8 cellular contexts compared by ENCODE assay signal in the genomic region with DNA sequence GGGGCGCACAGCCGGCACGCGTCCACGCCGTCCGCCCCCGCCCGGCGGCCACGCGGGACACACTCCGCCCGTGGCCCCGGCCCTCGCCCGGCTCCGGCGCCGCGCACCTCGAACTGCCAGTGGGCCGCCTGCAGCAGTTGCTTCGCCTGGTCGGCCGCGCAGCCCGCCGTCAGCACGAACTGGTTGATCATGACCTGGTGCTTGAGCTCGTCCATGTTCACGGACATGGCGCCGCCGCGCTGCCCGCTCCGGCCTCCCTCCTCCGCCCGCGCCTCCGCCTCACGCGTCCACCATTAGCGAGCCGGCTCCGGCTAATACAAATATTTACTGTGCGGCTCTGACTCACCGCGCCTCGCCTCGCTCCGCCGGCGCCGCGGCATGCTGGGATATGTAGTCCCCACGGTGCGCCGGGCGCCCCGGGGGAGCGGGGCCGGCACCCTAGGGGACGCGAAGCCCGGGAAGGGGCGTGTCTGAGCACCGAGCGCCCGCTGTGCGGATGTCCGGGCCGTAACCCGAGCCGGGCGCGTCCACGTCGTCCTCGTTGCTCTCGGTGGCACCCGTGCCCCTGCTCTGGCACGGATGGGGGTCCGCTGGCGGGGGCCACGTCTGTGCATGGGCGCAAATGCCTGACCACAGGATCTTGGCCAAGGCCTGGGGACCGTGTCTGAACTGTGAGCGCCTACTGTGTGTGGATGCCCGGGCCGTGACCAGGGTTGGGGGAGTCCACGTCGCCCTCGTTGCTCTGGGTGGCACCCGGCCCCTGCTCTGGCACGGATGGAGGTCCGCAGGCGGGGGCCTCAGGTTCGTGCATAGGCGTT. TPM values are rescaled to one million over a fixed set of nuclear protein-coding genes. Genes with fewer than 3 reads are reported as not detected.
A peak's percentile ranks its signal among the peaks of the same experiment; 100 is the strongest.
DNase-seq lines count a peak whose midpoint lies in the region; ATAC-seq and TF ChIP-seq lines count a peak whose summit lies in the region.

A gene (minus strand): TSS at position 318 of the 818 bp plus-strand sequence. CDS start 91 bp downstream, at position 227.

- peaks cover 0 to 62% of the 10 kb centered on the region in 2 donors for H3K4me1 ChIP-seq in right atrium auricular region
- no peaks in the 10 kb centered on the region for H3K4me1 ChIP-seq in aorta (ENCODE audit: control insufficient read depth in 1 of 2, insufficient read depth in 2 of 2, low read length in 2 of 2)

- H3K9me3 ChIP-seq in right atrium auricular region (no peaks in the 10 kb centered on the region), aorta (ENCODE audit: control insufficient read depth, low read length) (no peaks in the 10 kb centered on the region)

- TF ChIP-seq CTCF in right atrium auricular region (IDR thresholded peaks at IDR 0.05), result no peak

- H3K36me3 ChIP-seq in right atrium auricular region, result no peaks in the 10 kb centered on the region
- H3K36me3 ChIP-seq in aorta (ENCODE audit: control insufficient read depth in 1 of 2, insufficient read depth in 2 of 2, low read length in 1 of 2), result no peaks in the 10 kb centered on the region

- peak within 1 kb of the TSS; percentile 87 to 94 for H3K4me3 ChIP-seq in right atrium auricular region
- H3K4me3 ChIP-seq in aorta (ENCODE audit: low read length in 2 of 2), result peak within 1 kb of the TSS; percentile 88 to 91

- DNase-seq in NCI-H1417 treated with DMSO at 0.1 percent for 48 hours (lab: John Stamatoyannopoulos, UW) (peak; percentile 61), T-helper 2 cell (peak; percentile 59 to 89 (median 68)), amygdala (lab: John Stamatoyannopoulos, UW) (peak in 53 of 56 donors; percentile 33 to 88 (median 68)), right atrium auricular region (ENCODE audit: low spot score) (peak; percentile 92), putamen (ENCODE audit: low spot score) (peak; percentile 86), aorta (peak; percentile 91 to 94)

- no peaks in the 10 kb centered on the region for H3K27me3 ChIP-seq in right atrium auricular region
- H3K27me3 ChIP-seq in aorta (ENCODE audit: control insufficient read depth in 1 of 2, insufficient read depth in 2 of 2, low read length in 1 of 2), result no peaks in the 10 kb centered on the region

- H3K27ac ChIP-seq in right atrium auricular region (peak within 1 kb of the TSS; percentile 96 to 97), aorta (ENCODE audit: low read depth in 1 of 2, low read length in 2 of 2) (peak within 1 kb of the TSS; percentile 4 to 82)

- ATAC-seq in GM18498 (IDR thresholded peaks at IDR 0.05; ENCODE audit: unreplicated experiment) (peak; percentile 59), HG02840 (IDR thresholded peaks at IDR 0.05; ENCODE audit: low FRiP score, unreplicated experiment) (peak; percentile 43), aorta (ENCODE audit: low FRiP score) (peak; percentile 82)

- WGBS in aorta, 2 donors, result 6 to 8% methylated on average over 82 to 101 of the region's 101 CpGs

- intact Hi-C loops in aorta (cut with DNase I), result loop anchor here (5.0 to 10.0 kb wide), 2 partner anchors 78 to 110 kb away; a partner anchor contains a TSS

RNA-seq across cellular contexts. Expression of the gene that starts here (rescaled TPM):
- total RNA-seq in right atrium auricular region (10 to 100 TPM; 10.8 to 12.2 TPM), aorta (10 to 100 TPM; 20.4 to 21.2 TPM)
- 10 to 100 TPM; 11.1 to 32.3 TPM for polyA plus RNA-seq in aorta

Comparison
In these comparisons a context has a peak if more than half of its experiments do, and no peak if none do; other contexts are left out.
1. Peak in every context shown above with its lines: DNase-seq, ATAC-seq, H3K4me3 ChIP-seq and H3K27ac ChIP-seq.